Comparison of ENCODE assay signal across 21 cellular contexts in the genomic region with DNA sequence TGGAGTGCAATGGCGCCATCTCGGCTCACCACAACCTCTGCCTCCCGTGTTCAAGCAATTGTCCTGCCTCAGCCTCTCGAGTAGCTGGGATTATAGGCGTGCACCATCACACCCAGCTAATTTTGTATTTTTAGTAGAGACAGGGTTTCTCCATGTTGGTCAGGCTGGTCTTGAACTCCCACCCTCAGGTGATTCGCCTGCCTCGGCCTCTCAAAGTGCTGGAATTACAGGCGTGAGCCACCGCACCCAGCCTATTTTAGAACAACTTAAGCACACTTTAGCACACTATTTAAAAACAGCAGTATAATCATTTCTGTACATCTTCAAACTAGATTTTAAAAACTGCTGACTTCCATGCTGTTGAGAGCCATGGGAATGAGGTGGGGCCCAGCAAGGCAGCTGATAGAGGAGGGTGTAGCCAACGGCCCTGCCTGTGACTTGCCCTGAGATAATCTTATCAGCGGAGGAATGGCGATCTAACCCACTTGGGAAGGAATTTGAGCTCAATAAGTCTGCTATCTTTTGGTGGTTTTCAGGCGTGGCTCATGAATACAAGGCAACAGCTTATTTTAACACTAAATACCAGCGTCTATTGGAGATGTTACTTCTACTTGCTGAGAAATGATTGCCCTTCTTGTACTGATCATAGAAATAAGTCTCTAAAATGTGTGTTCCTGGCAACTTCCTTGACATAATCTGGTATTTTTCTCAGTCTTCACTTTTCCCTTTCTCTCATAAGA. TPM values are rescaled to one million over a fixed set of nuclear protein-coding genes. Genes with fewer than 3 reads are reported as not detected.
DNase-seq lines count a peak whose midpoint lies in the region; ATAC-seq and TF ChIP-seq lines count a peak whose summit lies in the region.
"Had no signal": no experiment of that assay in that cellular context is flagged by ENCODE, and none has a peak within 500 bp of the region (broad histone marks: within the 10 kb centered on the region; RNA-seq: fewer than 3 reads in every experiment).

No MANE protein-coding gene starts in this region.

- H3K4me1 Mint-ChIP-seq in endodermal cell = peaks cover 6% of the 10 kb centered on the region

- peaks cover 2% of the 10 kb centered on the region for H3K36me3 Mint-ChIP-seq in endodermal cell (ENCODE audit: low read depth)

- peaks cover 4% of the 10 kb centered on the region for H3K4me1 ChIP-seq in endodermal cell (ENCODE audit: control insufficient read depth, insufficient read depth, low read length)

- no peak overlapping the region for H3K27ac ChIP-seq in endodermal cell (ENCODE audit: low read depth, low read length)
- H3K27ac ChIP-seq: heart right ventricle, skin epidermis had no signal

- H3K27ac Mint-ChIP-seq in endodermal cell = no peak overlapping the region

- peaks cover 27% of the 10 kb centered on the region for H3K9me3 ChIP-seq in endodermal cell (ENCODE audit: control insufficient read depth, low read length)

- no peaks in the 10 kb centered on the region for H3K36me3 ChIP-seq in endodermal cell (ENCODE audit: control insufficient read depth, insufficient read depth, low read length)
- H3K36me3 ChIP-seq: heart right ventricle had no signal

- no peak for TF ChIP-seq CTCF in fibroblast of the aortic adventitia (IDR thresholded peaks at IDR 0.05; ENCODE audit: insufficient read depth, low read length)
- no peak for TF ChIP-seq CTCF in endodermal cell (conservative IDR thresholded peaks at IDR 0.05)

- H3K27me3 Mint-ChIP-seq in endodermal cell (ENCODE audit: insufficient read depth) = no peaks in the 10 kb centered on the region

- H3K9me3 Mint-ChIP-seq in endodermal cell = peaks cover 19% of the 10 kb centered on the region

- no peak for ATAC-seq in GM19395 (IDR thresholded peaks at IDR 0.05; ENCODE audit: unreplicated experiment)

- H3K27me3 ChIP-seq in endodermal cell (ENCODE audit: control insufficient read depth, insufficient read depth, low read length, poor library complexity, severe bottlenecking) = no peaks in the 10 kb centered on the region
- H3K27me3 ChIP-seq: heart right ventricle had no signal

- no peak overlapping the region for H3K4me3 Mint-ChIP-seq in endodermal cell
- H3K4me3 Mint-ChIP-seq: immature natural killer cell had no signal

- DNase-seq in CMK (ENCODE audit: low read depth) (peak; percentile 57), SW480 (ENCODE audit: low spot score) (peak; percentile 11), fibroblast of the aortic adventitia (ENCODE audit: low read depth) (peak; percentile 72), myocyte (ENCODE audit: low read depth) (peak; percentile 16), endodermal cell (no peak), foreskin melanocyte (no peak)
- no peak for DNase-seq in activated CD4-positive, alpha-beta T cell treated with anti-CD3 and anti-CD28 coated beads, Interleukin-2, amount 50 U/mL, for 1 hour
- DNase-seq: ACHN; activated gamma-delta T cell; amniotic stem cell; effector memory CD4-positive, alpha-beta T cell; HCEC 1CT; heart right ventricle; immature natural killer cell; NCI-H1694 treated with DMSO at 0.1 percent for 48 hours; NCI-H2227 treated with DMSO at 0.1 percent for 48 hours; NK-92 treated with Interleukin-12 subunit alpha and Interleukin-12 subunit beta, amount 100 ng/mL, for 24 hours; RPMI8226; stimulated activated CD4-positive, alpha-beta T cell treated with anti-CD3 and anti-CD28 coated beads, Interleukin-4, amount 100 ng/mL, for 1 hour had no signal

- no peak overlapping the region for H3K4me3 ChIP-seq in fibroblast of the aortic adventitia (ENCODE audit: low read depth, low read length)
- no peak overlapping the region for H3K4me3 ChIP-seq in endodermal cell (ENCODE audit: low read length)
- H3K4me3 ChIP-seq: heart right ventricle, skin epidermis had no signal

- whole genome bisulfite sequencing in endodermal cell (ENCODE audit: insufficient coverage in 1 of 2, insufficient read length in 1 of 2), 2 experiments = 81 to 90% methylated on average over 8 to 14 of the region's 14 CpGs

- H3K9ac ChIP-seq in endodermal cell (ENCODE audit: extremely low read depth, low read length, poor library complexity, severe bottlenecking) = no peak overlapping the region

RNA-seq across cellular contexts. Expression of a gene that starts 12.1 kb away (rescaled TPM):
- total RNA-seq in fibroblast of the aortic adventitia (ENCODE audit: low replicate concordance) (0.82 and 7.9 TPM in 2 replicates), myocyte (1.1 TPM in 2 replicates), endodermal cell (1 to 10 TPM; 2.3 to 4.5 TPM)
- polyA plus RNA-seq in myocyte (2012) = 2.0 TPM
- polyA plus RNA-seq in endodermal cell (2013, experiment 1 of 2) = 1.9 TPM
- 2.4 TPM for polyA plus RNA-seq in endodermal cell (2013, experiment 2 of 2)

Comparison
In these comparisons a context has a peak if more than half of its experiments do, and no peak if none do; other contexts are left out.
1. DNase-seq: peak in CMK (single experiment), SW480 (single experiment), fibroblast of the aortic adventitia (single experiment) and myocyte (single experiment); none in endodermal cell (single experiment), foreskin melanocyte (single experiment) and activated CD4-positive, alpha-beta T cell treated with anti-CD3 and anti-CD28 coated beads, Interleukin-2, amount 50 U/mL, for 1 hour (single experiment).